ENCODE assay signal across 17 cellular contexts in the genomic region with DNA sequence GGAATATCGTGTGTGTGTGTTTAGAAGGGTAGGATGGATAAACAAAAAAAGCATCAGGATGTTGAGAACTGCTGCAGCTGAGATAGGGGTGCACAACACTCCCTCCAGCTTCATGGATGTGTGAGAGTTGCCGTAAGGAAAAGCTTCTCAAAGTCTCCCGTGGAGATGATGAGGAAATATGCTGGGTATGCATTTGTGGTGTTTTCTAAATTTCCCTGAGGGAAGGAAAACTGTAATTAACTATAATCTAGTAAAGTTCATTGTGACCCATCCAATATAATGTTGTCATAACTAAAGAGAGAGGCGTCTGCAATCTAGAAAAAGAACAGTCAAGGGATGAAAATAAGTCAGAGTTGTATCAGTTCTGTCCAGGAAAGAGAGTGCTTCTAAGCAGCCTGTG.
"Had no signal": no experiment of that assay in that cellular context is flagged by ENCODE, and none has a peak within 500 bp of the region (broad histone marks: within the 10 kb centered on the region; RNA-seq: fewer than 3 reads in every experiment).

No MANE protein-coding gene starts in this region.

- H3K4me3 ChIP-seq: ascending aorta, cardiac muscle cell, spleen, transverse colon had no signal

- H3K4me3 Mint-ChIP-seq: activated CD4-positive, alpha-beta memory T cell treated with anti-CD3 and anti-CD28 coated beads, Interleukin-2, amount 10 ng/mL, durations not matched to agents 7 days and 5 days; activated CD4-positive, alpha-beta T cell treated with anti-CD3 and anti-CD28 coated beads for 36 hours; activated naive CD8-positive, alpha-beta T cell treated with anti-CD3 and anti-CD28 coated beads for 36 hours had no signal

- H3K4me1 ChIP-seq: ascending aorta, transverse colon had no signal

- H3K36me3 Mint-ChIP-seq: activated naive CD8-positive, alpha-beta T cell treated with anti-CD3 and anti-CD28 coated beads for 36 hours; naive B cell had no signal

- DNase-seq: activated CD4-positive, alpha-beta memory T cell treated with anti-CD3 and anti-CD28 coated beads, Interleukin-2, amount 10 ng/mL, durations not matched to agents 7 days and 5 days; activated CD4-positive, alpha-beta T cell treated with anti-CD3 and anti-CD28 coated beads for 36 hours; activated gamma-delta T cell; activated naive CD8-positive, alpha-beta T cell treated with anti-CD3 and anti-CD28 coated beads for 36 hours; activated T-cell treated with anti-CD3 and anti-CD28 coated beads, Interleukin-2, amount 50 U/mL, for 48 hours; kidney; naive B cell; stimulated activated CD4-positive, alpha-beta T cell treated with anti-CD3 and anti-CD28 coated beads, Interleukin-1b, Interleukin-23, amount 100 ng/mL, for 48 hours; stimulated activated naive CD4-positive, alpha-beta T cell; substantia nigra; transverse colon had no signal

- ATAC-seq: activated CD4-positive, alpha-beta T cell treated with anti-CD3 and anti-CD28 coated beads for 36 hours had no signal

- H3K27me3 Mint-ChIP-seq: activated CD4-positive, alpha-beta T cell treated with anti-CD3 and anti-CD28 coated beads for 36 hours; activated naive CD8-positive, alpha-beta T cell treated with anti-CD3 and anti-CD28 coated beads for 36 hours; naive B cell had no signal

- H3K27ac Mint-ChIP-seq: activated CD4-positive, alpha-beta memory T cell treated with anti-CD3 and anti-CD28 coated beads, Interleukin-2, amount 10 ng/mL, durations not matched to agents 7 days and 5 days; activated CD4-positive, alpha-beta T cell treated with anti-CD3 and anti-CD28 coated beads for 36 hours; activated naive CD8-positive, alpha-beta T cell treated with anti-CD3 and anti-CD28 coated beads for 36 hours had no signal

- FAIRE-seq: colon, endothelial cell of umbilical vein, kidney had no signal

- H3K4me1 Mint-ChIP-seq: activated naive CD8-positive, alpha-beta T cell treated with anti-CD3 and anti-CD28 coated beads for 36 hours; naive B cell had no signal

- H3K9me3 Mint-ChIP-seq: activated CD4-positive, alpha-beta memory T cell treated with anti-CD3 and anti-CD28 coated beads, Interleukin-2, amount 10 ng/mL, durations not matched to agents 7 days and 5 days; activated naive CD8-positive, alpha-beta T cell treated with anti-CD3 and anti-CD28 coated beads for 36 hours; naive B cell had no signal

- H3K27ac ChIP-seq: ascending aorta, cardiac muscle cell, spleen, transverse colon, VCaP had no signal

- H3K9me3 ChIP-seq: ascending aorta, spleen, transverse colon had no signal

- H3K27me3 ChIP-seq: ascending aorta, cardiac muscle cell, spleen, transverse colon had no signal

- H3K36me3 ChIP-seq: ascending aorta, cardiac muscle cell, spleen, transverse colon had no signal
